Comparison of ENCODE assay signal across 1 cellular context in the genomic region with DNA sequence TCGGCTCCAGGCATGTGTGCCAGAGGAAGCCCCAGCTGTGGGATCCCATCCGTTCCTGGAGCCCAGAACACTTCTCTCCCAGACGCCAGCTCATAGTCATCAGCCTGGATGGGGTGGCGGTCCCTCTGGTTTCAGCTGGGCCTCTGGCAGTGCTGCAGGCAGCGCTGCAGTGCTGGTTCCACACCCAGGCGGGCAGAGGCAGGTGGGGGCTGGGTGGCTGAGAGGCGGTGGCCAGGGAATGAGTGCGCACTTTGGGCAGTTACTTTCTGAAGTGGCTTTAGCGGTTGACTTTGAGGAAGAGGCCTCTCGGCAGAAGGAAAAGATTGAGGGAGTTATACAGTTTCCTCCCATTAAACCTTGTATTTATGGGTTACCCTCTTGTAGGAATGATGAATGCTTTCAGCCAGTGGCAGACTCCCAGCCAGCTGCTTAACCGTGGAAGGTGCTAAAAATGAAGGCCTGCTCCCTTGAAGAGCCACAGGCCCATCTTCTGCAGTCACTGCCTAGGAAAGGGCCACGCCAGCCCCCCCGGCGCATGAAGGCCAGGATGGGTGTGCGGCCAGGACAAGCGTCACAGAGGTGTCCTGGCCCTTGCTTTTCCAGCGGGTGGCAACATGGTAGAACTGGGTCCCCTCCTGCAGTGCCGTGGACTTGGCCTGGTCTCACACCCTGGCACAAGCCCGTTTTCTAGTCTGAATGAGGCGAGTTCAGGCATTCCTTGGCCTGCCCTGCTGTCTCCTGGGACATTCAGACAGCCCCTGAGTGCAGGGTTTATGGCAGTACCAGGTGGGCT.
A peak's percentile ranks its signal among the peaks of the same experiment; 100 is the strongest.
TF ChIP-seq lines count a peak whose summit lies in the region.

No MANE protein-coding gene starts in this region.

TF ChIP-seq in HepG2, 621 proteins besides CTCF, POLR2A, EP300 and RAD21:
- peak; percentile 12 for TF ChIP-seq AGO2 (optimal IDR thresholded peaks at IDR 0.05; ENCODE audit: low read depth, low read length)
- TF ChIP-seq, protein P1, sequence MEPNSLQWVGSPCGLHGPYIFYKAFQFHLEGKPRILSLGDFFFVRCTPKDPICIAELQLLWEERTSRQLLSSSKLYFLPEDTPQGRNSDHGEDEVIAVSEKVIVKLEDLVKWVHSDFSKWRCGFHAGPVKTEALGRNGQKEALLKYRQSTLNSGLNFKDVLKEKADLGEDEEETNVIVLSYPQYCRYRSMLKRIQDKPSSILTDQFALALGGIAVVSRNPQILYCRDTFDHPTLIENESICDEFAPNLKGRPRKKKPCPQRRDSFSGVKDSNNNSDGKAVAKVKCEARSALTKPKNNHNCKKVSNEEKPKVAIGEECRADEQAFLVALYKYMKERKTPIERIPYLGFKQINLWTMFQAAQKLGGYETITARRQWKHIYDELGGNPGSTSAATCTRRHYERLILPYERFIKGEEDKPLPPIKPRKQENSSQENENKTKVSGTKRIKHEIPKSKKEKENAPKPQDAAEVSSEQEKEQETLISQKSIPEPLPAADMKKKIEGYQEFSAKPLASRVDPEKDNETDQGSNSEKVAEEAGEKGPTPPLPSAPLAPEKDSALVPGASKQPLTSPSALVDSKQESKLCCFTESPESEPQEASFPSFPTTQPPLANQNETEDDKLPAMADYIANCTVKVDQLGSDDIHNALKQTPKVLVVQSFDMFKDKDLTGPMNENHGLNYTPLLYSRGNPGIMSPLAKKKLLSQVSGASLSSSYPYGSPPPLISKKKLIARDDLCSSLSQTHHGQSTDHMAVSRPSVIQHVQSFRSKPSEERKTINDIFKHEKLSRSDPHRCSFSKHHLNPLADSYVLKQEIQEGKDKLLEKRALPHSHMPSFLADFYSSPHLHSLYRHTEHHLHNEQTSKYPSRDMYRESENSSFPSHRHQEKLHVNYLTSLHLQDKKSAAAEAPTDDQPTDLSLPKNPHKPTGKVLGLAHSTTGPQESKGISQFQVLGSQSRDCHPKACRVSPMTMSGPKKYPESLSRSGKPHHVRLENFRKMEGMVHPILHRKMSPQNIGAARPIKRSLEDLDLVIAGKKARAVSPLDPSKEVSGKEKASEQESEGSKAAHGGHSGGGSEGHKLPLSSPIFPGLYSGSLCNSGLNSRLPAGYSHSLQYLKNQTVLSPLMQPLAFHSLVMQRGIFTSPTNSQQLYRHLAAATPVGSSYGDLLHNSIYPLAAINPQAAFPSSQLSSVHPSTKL (CRISPR knock-in tag; IDR thresholded peaks at IDR 0.05), result no peak
TF ChIP-seq in HepG2: peak in this region for 1.
